In genomic region chr4:82560853-82561744, GRCh38 we compare ENCODE assay signal across 9 cellular contexts. TPM values are rescaled to one million over a fixed set of nuclear protein-coding genes. Genes with fewer than 3 reads are reported as not detected.
DNase-seq lines count a peak whose midpoint lies in the region; TF ChIP-seq lines count a peak whose summit lies in the region.
"Had no signal": no experiment of that assay in that cellular context is flagged by ENCODE, and none has a peak within 500 bp of the region (broad histone marks: within the 10 kb centered on the region; RNA-seq: fewer than 3 reads in every experiment).

No MANE protein-coding gene starts in this region.

- H3K9me3 ChIP-seq in SJSA1 (replicated peaks) (no peaks in the 10 kb centered on the region), neural progenitor cell (ENCODE audit: low read depth) (no peaks in the 10 kb centered on the region)

- H3K27me3 ChIP-seq in SJSA1 (replicated peaks) (peaks cover 47% of the 10 kb centered on the region), neural progenitor cell (peaks cover 24% of the 10 kb centered on the region)

- no peak overlapping the region for H3K9ac ChIP-seq in neural progenitor cell

- H3K27ac ChIP-seq in SJSA1 (no peak overlapping the region), neural progenitor cell (no peak overlapping the region)
- H3K27ac ChIP-seq: epithelial cell of prostate had no signal

- no peak for TF ChIP-seq CTCF in fibroblast of mammary gland (conservative IDR thresholded peaks at IDR 0.05; ENCODE audit: control insufficient read depth, insufficient read depth, low read depth, low read length)
- TF ChIP-seq CTCF in neural progenitor cell (IDR thresholded peaks at IDR 0.05) = no peak

- H4K20me1 ChIP-seq in neural progenitor cell (ENCODE audit: low read depth) = peaks cover 5% of the 10 kb centered on the region

- H3K4me1 ChIP-seq in SJSA1 (replicated peaks) (no peaks in the 10 kb centered on the region), neural progenitor cell (peaks cover 13% of the 10 kb centered on the region)

- peak overlapping the region; percentile 75 for H2AFZ ChIP-seq in neural progenitor cell (replicated peaks)

- peaks cover 28% of the 10 kb centered on the region for H3F3A ChIP-seq in neural progenitor cell (ENCODE audit: low read depth)

- H3K36me3 Mint-ChIP-seq in neural progenitor cell = peaks cover 2% of the 10 kb centered on the region

- H3K4me3 Mint-ChIP-seq in neural progenitor cell = peak overlapping the region; percentile 92

- DNase-seq in GM03348 (ENCODE audit: low spot score) (peak; percentile 53), SJSA1 (ENCODE audit: low read depth in 1 of 2, low spot score in 2 of 2) (no peak), fibroblast of mammary gland (ENCODE audit: low read depth) (no peak), neural progenitor cell (ENCODE audit: low spot score) (no peak), NCI-H510A (lab: John Stamatoyannopoulos, UW) (no peak), NCI-H510A treated with DMSO at 0.1 percent for 48 hours (lab: John Stamatoyannopoulos, UW) (no peak), HT-29 (ENCODE audit: low spot score) (no peak), KG1 (lab: John Stamatoyannopoulos, UW) (no peak)

- peak overlapping the region; percentile 75 for H3K4me2 ChIP-seq in neural progenitor cell

- no peaks in the 10 kb centered on the region for H3K9me3 Mint-ChIP-seq in neural progenitor cell

- no peaks in the 10 kb centered on the region for H3K36me3 ChIP-seq in SJSA1
- no peaks in the 10 kb centered on the region for H3K36me3 ChIP-seq in neural progenitor cell

- H3K27me3 Mint-ChIP-seq in neural progenitor cell (ENCODE audit: insufficient read depth, low read depth) = peaks cover 22% of the 10 kb centered on the region

- H3K27ac Mint-ChIP-seq in neural progenitor cell = peak overlapping the region; percentile 61

- H3K4me3 ChIP-seq in SJSA1 (peak overlapping the region; percentile 29), fibroblast of mammary gland (ENCODE audit: control insufficient read depth, low read depth, low read length) (peak overlapping the region; percentile 4), neural progenitor cell (peak overlapping the region; percentile 59)

- peaks cover 23% of the 10 kb centered on the region for H3K4me1 Mint-ChIP-seq in neural progenitor cell

- no peaks in the 10 kb centered on the region for H3K79me2 ChIP-seq in neural progenitor cell (ENCODE audit: low read depth)

RNA-seq across cellular contexts. Expression of gene TMEM150C, which starts 0.7 kb away (rescaled TPM):
- total RNA-seq in SJSA1 (2014; rRNA removed; shearing (Covaris generic)) = 0.06 TPM in 1 of 2 replicates, not detected in the other
- 3.8 and 5.7 TPM in 2 replicates for total RNA-seq in neural progenitor cell (ENCODE audit: low replicate concordance)
- not detected in 2 replicates for total RNA-seq in HT-29 (2014; rRNA removed; shearing (Covaris generic))

Comparison
In these comparisons a context has a peak if more than half of its experiments do, and no peak if none do; other contexts are left out.
1. H3K4me3 ChIP-seq: peak in every context shown above with its lines; median percentile 59 in neural progenitor cell; 29 in SJSA1; 4 in fibroblast of mammary gland.